Comparison of ENCODE assay signal across 10 cellular contexts in the genomic region with DNA sequence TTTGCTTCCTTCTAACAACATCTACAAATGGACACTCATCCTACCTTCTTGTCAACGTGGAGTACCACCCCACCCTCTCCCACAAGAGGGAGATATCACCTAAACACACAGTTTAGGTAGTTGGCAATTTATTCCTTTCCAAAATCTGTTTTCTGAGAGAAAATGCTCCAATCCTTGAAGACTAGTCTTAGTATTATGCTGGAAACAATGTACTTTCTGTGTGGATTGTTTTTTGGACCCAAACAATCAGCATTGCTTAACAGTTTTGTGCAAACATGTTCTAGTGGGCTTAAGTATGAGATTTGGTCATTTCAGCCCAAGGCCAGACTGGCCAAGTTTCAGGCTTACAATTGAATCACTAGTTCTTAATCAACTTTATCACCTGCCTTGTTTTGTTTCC.
DNase-seq lines count a peak whose midpoint lies in the region; ATAC-seq and TF ChIP-seq lines count a peak whose summit lies in the region.
"Had no signal": no experiment of that assay in that cellular context is flagged by ENCODE, and none has a peak within 500 bp of the region (broad histone marks: within the 10 kb centered on the region; RNA-seq: fewer than 3 reads in every experiment).

No MANE protein-coding gene starts in this region.

- no peak for TF ChIP-seq EP300 in neural cell (conservative IDR thresholded peaks at IDR 0.05; ENCODE audit: poor library complexity, severe bottlenecking)

- peaks cover 15% of the 10 kb centered on the region for H3K9me3 ChIP-seq in endodermal cell (ENCODE audit: control insufficient read depth, low read length)
- H3K9me3 ChIP-seq in neural cell (ENCODE audit: low read length) = no peaks in the 10 kb centered on the region

- peak; percentile 35 for TF ChIP-seq RAD21 in neural cell (conservative IDR thresholded peaks at IDR 0.05)

- no peaks in the 10 kb centered on the region for H3K36me3 Mint-ChIP-seq in endodermal cell (ENCODE audit: low read depth)

- no peaks in the 10 kb centered on the region for H3F3A ChIP-seq in neural cell (ENCODE audit: insufficient read depth, low read length, poor library complexity, severe bottlenecking)

- TF ChIP-seq CTCF in GM12873 (IDR thresholded peaks at IDR 0.05; ENCODE audit: insufficient read depth, low read depth, low read length, missing control alignments) (peak; percentile 28), endodermal cell (conservative IDR thresholded peaks at IDR 0.05) (peak; percentile 75), neural cell (IDR thresholded peaks at IDR 0.05; ENCODE audit: poor library complexity, severe bottlenecking) (peak; percentile 20)

- H3K9ac ChIP-seq in endodermal cell (ENCODE audit: extremely low read depth, low read length, poor library complexity, severe bottlenecking) (no peak overlapping the region), neural cell (ENCODE audit: low read length) (no peak overlapping the region)

- H3K27me3 Mint-ChIP-seq in endodermal cell (ENCODE audit: insufficient read depth) = peaks cover 6% of the 10 kb centered on the region

- H3K9me2 ChIP-seq in neural cell (ENCODE audit: insufficient read depth, low read length) = no peaks in the 10 kb centered on the region

- H3K27ac ChIP-seq in endodermal cell (ENCODE audit: low read depth, low read length) = no peak overlapping the region
- H3K27ac ChIP-seq in neural cell (ENCODE audit: low read length) = no peak overlapping the region

- no peak for ATAC-seq in GM21447 (IDR thresholded peaks at IDR 0.05; ENCODE audit: unreplicated experiment)
- no peak for ATAC-seq in HG02763 (IDR thresholded peaks at IDR 0.05; ENCODE audit: unreplicated experiment)

- H2AFZ ChIP-seq in neural cell (ENCODE audit: low read depth, low read length) = no peak overlapping the region

- peaks cover 10% of the 10 kb centered on the region for H3K9me3 Mint-ChIP-seq in endodermal cell

- no peaks in the 10 kb centered on the region for H4K20me1 ChIP-seq in neural cell (ENCODE audit: insufficient read depth)

- WGBS in endodermal cell (ENCODE audit: insufficient coverage in 1 of 2, insufficient read length in 1 of 2), 2 experiments = 30% methylated on average over 1 of the region's 1 CpG; no CpG with 5 or more reads in 1 of the 2 experiments

- H3K4me1 Mint-ChIP-seq in endodermal cell = peaks cover 23% of the 10 kb centered on the region

- H3K4me2 ChIP-seq in neural cell (ENCODE audit: low read length) = no peak overlapping the region

- H3K27ac Mint-ChIP-seq in endodermal cell = no peak overlapping the region

- no peaks in the 10 kb centered on the region for H3K79me2 ChIP-seq in neural cell (replicated peaks; ENCODE audit: insufficient read depth, low read length)

- H3K4me1 ChIP-seq in endodermal cell (ENCODE audit: control insufficient read depth, insufficient read depth, low read length) = peaks cover 15% of the 10 kb centered on the region

- H3K27me3 ChIP-seq in endodermal cell (ENCODE audit: control insufficient read depth, insufficient read depth, low read length, poor library complexity, severe bottlenecking) (peaks cover 6% of the 10 kb centered on the region), neural cell (ENCODE audit: insufficient read depth, low read depth, low read length) (no peaks in the 10 kb centered on the region)

- DNase-seq in NCI-H69 (lab: John Stamatoyannopoulos, UW) = peak; percentile 76
- DNase-seq in endodermal cell = no peak
- DNase-seq in ecto neural progenitor cell (ENCODE audit: low spot score) = no peak
- no peak for DNase-seq in medulla oblongata (ENCODE audit: extremely low spot score)
- DNase-seq: activated CD4-positive, alpha-beta T cell treated with anti-CD3 and anti-CD28 coated beads for 1 hour; NCI-H226 had no signal

- H3K4me3 ChIP-seq in endodermal cell (ENCODE audit: low read length) (no peak overlapping the region), neural cell (ENCODE audit: low read length) (no peak overlapping the region)

- no peaks in the 10 kb centered on the region for H3K36me3 ChIP-seq in endodermal cell (ENCODE audit: control insufficient read depth, insufficient read depth, low read length)
- no peaks in the 10 kb centered on the region for H3K36me3 ChIP-seq in neural cell (ENCODE audit: insufficient read depth, low read length)

- H3K4me3 Mint-ChIP-seq in endodermal cell = no peak overlapping the region

TF ChIP-seq in neural cell, 6 proteins besides CTCF, POLR2A, EP300 and RAD21:
- TF ChIP-seq SMC3 (conservative IDR thresholded peaks at IDR 0.05; ENCODE audit: poor library complexity) = peak; percentile 30
- TF ChIP-seq EZH2 (IDR thresholded peaks at IDR 0.05; ENCODE audit: borderline replicate concordance, insufficient read depth, low read length, poor library complexity, severe bottlenecking) = no peak

Comparison
In these comparisons a context has a peak if more than half of its experiments do, and no peak if none do; other contexts are left out.
1. CTCF ChIP-seq: peak in every context shown above with its lines; median percentile 75 in endodermal cell; 28 in GM12873; 20 in neural cell.